Comparison of ENCODE assay signal across 31 cellular contexts in genomic region chr21:35016517-35017188, GRCh38. TPM values are rescaled to one million over a fixed set of nuclear protein-coding genes. Genes with fewer than 3 reads are reported as not detected.
DNase-seq lines count a peak whose midpoint lies in the region; ATAC-seq and TF ChIP-seq lines count a peak whose summit lies in the region.
"Had no signal": no experiment of that assay in that cellular context is flagged by ENCODE, and none has a peak within 500 bp of the region (broad histone marks: within the 10 kb centered on the region; RNA-seq: fewer than 3 reads in every experiment).

No MANE protein-coding gene starts in this region.

- intact Hi-C loops in CD4-positive, alpha-beta memory T cell (cut with micrococcal nuclease), result no loop called here
- intact Hi-C loops in natural killer cell (cut with micrococcal nuclease) (no loop called here), body of pancreas (cut with DNase I) (no loop called here)

- peaks cover 11% of the 10 kb centered on the region for H3K36me3 ChIP-seq in CD4-positive, alpha-beta memory T cell (ENCODE audit: insufficient read depth, low read length)
- no peaks in the 10 kb centered on the region for H3K36me3 ChIP-seq in body of pancreas (replicated peaks in 1 of 2; ENCODE audit: insufficient read depth in 1 of 2, low read depth in 2 of 2)
- H3K36me3 ChIP-seq: esophagus squamous epithelium, right lobe of liver had no signal

- no peak overlapping the region for H3K4me3 Mint-ChIP-seq in T-helper 1 cell treated with Interleukin-12 subunit alpha and Interleukin-12 subunit beta and Interleukin-4 antibody, amounts not matched to agents 30 μg/mL and 1 μg/mL, for 36 hours
- H3K4me3 Mint-ChIP-seq in CD4-positive, alpha-beta memory T cell, result peak overlapping the region in 4 of 8 donors; percentile 5 to 53 (median 32)
- peak overlapping the region; percentile 69 for H3K4me3 Mint-ChIP-seq in activated T-helper 17 cell treated with anti-CD3 and anti-CD28 coated beads, Interleukin-2, amount 50 U/mL, for 72 hours
- no peak overlapping the region for H3K4me3 Mint-ChIP-seq in natural killer cell
- H3K4me3 Mint-ChIP-seq: nephron, type B pancreatic cell had no signal

- WGBS in body of pancreas, 2 donors, result 92 to 100% methylated on average over 1 of the region's 1 CpG

- no peaks in the 10 kb centered on the region for H3K27me3 ChIP-seq in CD4-positive, alpha-beta memory T cell (ENCODE audit: insufficient read depth, low read length)
- H3K27me3 ChIP-seq in body of pancreas, result no peaks in the 10 kb centered on the region
- H3K27me3 ChIP-seq: right lobe of liver had no signal

- DNase-seq in T-helper 1 cell (no peak), natural killer cell (no peak), cerebellar cortex (ENCODE audit: low spot score) (no peak), body of pancreas (no peak)
- DNase-seq in CD4-positive, alpha-beta memory T cell, result no peak
- no peak for DNase-seq in stimulated activated naive CD4-positive, alpha-beta T cell treated with Interleukin-2 at 50 U/mL for 16 hours (lab: John Stamatoyannopoulos, UW)
- DNase-seq: activated CD4-positive, alpha-beta T cell treated with anti-CD3 and anti-CD28 coated beads for 48 hours; activated gamma-delta T cell treated with Interleukin-2 at 50 U/mL for 16 hours; AML-193; amniotic stem cell; Calu3; esophagus squamous epithelium; Karpas-422; MV-4-11; NCI-H1694; NCI-H2171 treated with DMSO at 0.1 percent for 48 hours; NCI-H524 treated with DMSO at 0.1 percent for 48 hours; NK-92 treated with Interleukin-12 subunit alpha and Interleukin-12 subunit beta, amount 100 ng/mL, for 24 hours; right lobe of liver; SIG-M5; stimulated activated CD4-positive, alpha-beta T cell treated with anti-CD3 and anti-CD28 coated beads, Interleukin-4, amount 100 ng/mL, for 4 hours; SW 1271 had no signal

- CTCF ChIA-PET in CD4-positive, alpha-beta memory T cell (lab: Charles Lee; ENCODE audit: partially characterized antibody), result interaction anchor here (1.0 to 1.5 kb wide), 4 partner anchors 9 to 35 kb away, joined by 3 to 5 read pairs (median 4); no protein-coding TSS in a partner anchor

- H3K4me1 ChIP-seq in CD4-positive, alpha-beta memory T cell (ENCODE audit: insufficient read depth, low read length), result peaks cover 98% of the 10 kb centered on the region
- peaks cover 15% of the 10 kb centered on the region for H3K4me1 ChIP-seq in body of pancreas
- H3K4me1 ChIP-seq: parathyroid adenoma had no signal

- peak overlapping the region; percentile 50 for H3K27ac Mint-ChIP-seq in T-helper 1 cell treated with Interleukin-12 subunit alpha and Interleukin-12 subunit beta and Interleukin-4 antibody, amounts not matched to agents 30 μg/mL and 1 μg/mL, for 36 hours
- H3K27ac Mint-ChIP-seq in CD4-positive, alpha-beta memory T cell, result peak overlapping the region; percentile 2 to 94 (median 77)
- peak overlapping the region; percentile 77 for H3K27ac Mint-ChIP-seq in activated T-helper 17 cell treated with anti-CD3 and anti-CD28 coated beads, Interleukin-2, amount 50 U/mL, for 72 hours
- H3K27ac Mint-ChIP-seq in natural killer cell, result peak overlapping the region; percentile 62 to 67
- H3K27ac Mint-ChIP-seq: nephron, type B pancreatic cell had no signal

- no peak overlapping the region for H3K27ac ChIP-seq in CD4-positive, alpha-beta memory T cell (ENCODE audit: low read depth, low read length)
- H3K27ac ChIP-seq in body of pancreas, result no peak overlapping the region
- H3K27ac ChIP-seq: 22Rv1, coronary artery, esophagus squamous epithelium, parathyroid adenoma, right lobe of liver had no signal

- no peak overlapping the region for H3K4me3 ChIP-seq in CD4-positive, alpha-beta memory T cell (ENCODE audit: low read length in 2 of 2)
- H3K4me3 ChIP-seq in body of pancreas, result no peak overlapping the region
- H3K4me3 ChIP-seq: coronary artery, esophagus squamous epithelium, GM12878, right lobe of liver had no signal

- H3K27me3 Mint-ChIP-seq in T-helper 1 cell treated with Interleukin-12 subunit alpha and Interleukin-12 subunit beta and Interleukin-4 antibody, amounts not matched to agents 30 μg/mL and 1 μg/mL, for 36 hours (ENCODE audit: low read depth), result no peaks in the 10 kb centered on the region
- H3K27me3 Mint-ChIP-seq in CD4-positive, alpha-beta memory T cell, result no peaks in the 10 kb centered on the region
- no peaks in the 10 kb centered on the region for H3K27me3 Mint-ChIP-seq in activated T-helper 17 cell treated with anti-CD3 and anti-CD28 coated beads, Interleukin-2, amount 50 U/mL, for 72 hours
- no peaks in the 10 kb centered on the region for H3K27me3 Mint-ChIP-seq in natural killer cell (ENCODE audit: low read depth in 2 of 2)

- H3K9me3 Mint-ChIP-seq in T-helper 1 cell treated with Interleukin-12 subunit alpha and Interleukin-12 subunit beta and Interleukin-4 antibody, amounts not matched to agents 30 μg/mL and 1 μg/mL, for 36 hours, result no peaks in the 10 kb centered on the region
- no peaks in the 10 kb centered on the region for H3K9me3 Mint-ChIP-seq in CD4-positive, alpha-beta memory T cell
- no peaks in the 10 kb centered on the region for H3K9me3 Mint-ChIP-seq in activated T-helper 17 cell treated with anti-CD3 and anti-CD28 coated beads, Interleukin-2, amount 50 U/mL, for 72 hours
- no peaks in the 10 kb centered on the region for H3K9me3 Mint-ChIP-seq in natural killer cell
- H3K9me3 Mint-ChIP-seq: nephron, type B pancreatic cell had no signal

- no peak for TF ChIP-seq POLR2A in body of pancreas (IDR thresholded peaks at IDR 0.05)

- peaks cover 45% of the 10 kb centered on the region for H3K36me3 Mint-ChIP-seq in T-helper 1 cell treated with Interleukin-12 subunit alpha and Interleukin-12 subunit beta and Interleukin-4 antibody, amounts not matched to agents 30 μg/mL and 1 μg/mL, for 36 hours (ENCODE audit: low read depth)
- peaks cover 23 to 51% of the 10 kb centered on the region in 2 donors for H3K36me3 Mint-ChIP-seq in CD4-positive, alpha-beta memory T cell
- H3K36me3 Mint-ChIP-seq in activated T-helper 17 cell treated with anti-CD3 and anti-CD28 coated beads, Interleukin-2, amount 50 U/mL, for 72 hours (ENCODE audit: low read depth), result peaks cover 5% of the 10 kb centered on the region
- H3K36me3 Mint-ChIP-seq in natural killer cell, result no peaks in the 10 kb centered on the region
- H3K36me3 Mint-ChIP-seq: type B pancreatic cell had no signal

- TF ChIP-seq CTCF in natural killer cell (IDR thresholded peaks at IDR 0.05), result no peak
- no peak for TF ChIP-seq CTCF in body of pancreas (IDR thresholded peaks at IDR 0.05)

- ATAC-seq in activated T-helper 17 cell treated with anti-CD3 and anti-CD28 coated beads, Interleukin-2, amount 50 U/mL, for 72 hours (replicated peaks), result no peak
- ATAC-seq in natural killer cell, result no peak
- ATAC-seq in body of pancreas, result no peak
- ATAC-seq: GM12878, left lobe of liver, right lobe of liver had no signal

- no peaks in the 10 kb centered on the region for H3K9me3 ChIP-seq in CD4-positive, alpha-beta memory T cell (ENCODE audit: control insufficient read depth in 1 of 2, low read length in 2 of 2)
- H3K9me3 ChIP-seq in body of pancreas, result no peaks in the 10 kb centered on the region
- H3K9me3 ChIP-seq: esophagus squamous epithelium, right lobe of liver had no signal

- H3K4me1 Mint-ChIP-seq in T-helper 1 cell treated with Interleukin-12 subunit alpha and Interleukin-12 subunit beta and Interleukin-4 antibody, amounts not matched to agents 30 μg/mL and 1 μg/mL, for 36 hours (ENCODE audit: low read depth), result peaks cover 65% of the 10 kb centered on the region
- H3K4me1 Mint-ChIP-seq in CD4-positive, alpha-beta memory T cell, result peaks cover 77 to 94% (median 82%) of the 10 kb centered on the region in 4 donors
- H3K4me1 Mint-ChIP-seq in activated T-helper 17 cell treated with anti-CD3 and anti-CD28 coated beads, Interleukin-2, amount 50 U/mL, for 72 hours, result peaks cover 80% of the 10 kb centered on the region
- H3K4me1 Mint-ChIP-seq in natural killer cell, result peaks cover 76 to 77% of the 10 kb centered on the region in 2 donors

- POLR2A ChIA-PET in CD4-positive, alpha-beta memory T cell (lab: Charles Lee; ENCODE audit: partially characterized antibody), result interaction anchor here (2.2 to 26.1 kb wide), 3 partner anchors 27 to 127 kb away, joined by 7 to 729 read pairs (median 11); partner anchors contain the start of gene RUNX1

RNA-seq across cellular contexts. Expression of gene RUNX1, which starts 32.4 kb away (rescaled TPM):
- 10 to 100 TPM; 86.1 to 96.3 TPM for total RNA-seq in CD4-positive, alpha-beta memory T cell
- polyA plus RNA-seq in CD4-positive, alpha-beta memory T cell, result 10 to 100 TPM in 1 of 2 donors, 1 to 10 TPM in 1; 6.0 to 26.7 TPM
- 100 to 1,000 TPM; 112 to 136 TPM for total RNA-seq in activated T-helper 17 cell treated with anti-CD3 and anti-CD28 coated beads, Interleukin-2, amount 50 U/mL, for 72 hours
- total RNA-seq in natural killer cell (100 to 1,000 TPM in 1 of 3 donors, 10 to 100 TPM in 2; 62.1 to 171 (median 98.2) TPM), body of pancreas (10 to 100 TPM in 1 of 2 donors, 1 to 10 TPM in 1; 4.9 to 12.5 TPM)

Comparison
In these comparisons a context has a peak if more than half of its experiments do, and no peak if none do; other contexts are left out.
1. RNA of gene RUNX1, which starts 32.4 kb away (total RNA-seq): 112 to 136 TPM in activated T-helper 17 cell treated with anti-CD3 and anti-CD28 coated beads, Interleukin-2, amount 50 U/mL, for 72 hours, 62.1 to 171 TPM in natural killer cell and 86.1 to 96.3 TPM in CD4-positive, alpha-beta memory T cell; 4.9 to 12.5 TPM in body of pancreas; every median in the first group is over 4 times any median in the second.
2. Peak in every context shown above with its lines, with median percentiles within 50 percentile points of each other: H3K27ac Mint-ChIP-seq.